23 cellular contexts compared by ENCODE assay signal in genomic region chr1:155813672-155814071, GRCh38. TPM values are rescaled to one million over a fixed set of nuclear protein-coding genes. Genes with fewer than 3 reads are reported as not detected.
DNase-seq lines count a peak whose midpoint lies in the region; ATAC-seq and TF ChIP-seq lines count a peak whose summit lies in the region.
"Had no signal": no experiment of that assay in that cellular context is flagged by ENCODE, and none has a peak within 500 bp of the region (broad histone marks: within the 10 kb centered on the region; RNA-seq: fewer than 3 reads in every experiment).

No MANE protein-coding gene starts in this region.

- H3K4me1 Mint-ChIP-seq in activated CD4-positive, alpha-beta T cell treated with anti-CD3 and anti-CD28 coated beads for 36 hours = peaks cover 4% of the 10 kb centered on the region
- H3K4me1 Mint-ChIP-seq in CD4-positive, CD25-positive, alpha-beta regulatory T cell = peaks cover 0 to 7% (median 6%) of the 10 kb centered on the region in 4 donors
- H3K4me1 Mint-ChIP-seq in neural crest cell = no peaks in the 10 kb centered on the region

- no peaks in the 10 kb centered on the region for H3K27me3 Mint-ChIP-seq in activated CD4-positive, alpha-beta T cell treated with anti-CD3 and anti-CD28 coated beads for 36 hours
- no peaks in the 10 kb centered on the region for H3K27me3 Mint-ChIP-seq in CD4-positive, CD25-positive, alpha-beta regulatory T cell
- no peaks in the 10 kb centered on the region for H3K27me3 Mint-ChIP-seq in neural crest cell (ENCODE audit: low read depth)

- H3K9me3 ChIP-seq in CD4-positive, CD25-positive, alpha-beta regulatory T cell (ENCODE audit: control insufficient read depth in 2 of 2, low read length in 2 of 2) = no peaks in the 10 kb centered on the region
- H3K9me3 ChIP-seq in SK-N-MC (ENCODE audit: low read depth, low read length) = no peaks in the 10 kb centered on the region
- H3K9me3 ChIP-seq: SJCRH30 had no signal

- H3K27ac ChIP-seq in CD4-positive, CD25-positive, alpha-beta regulatory T cell (ENCODE audit: insufficient read depth, low read length, poor library complexity, severe bottlenecking) = no peak overlapping the region
- H3K27ac ChIP-seq in SK-N-MC = peak overlapping the region; percentile 54; the same call in 1 of the 2 replicates
- H3K27ac ChIP-seq: 22Rv1, PC-9, SJCRH30 had no signal

- TF ChIP-seq CTCF in neural crest cell (conservative IDR thresholded peaks at IDR 0.05) = no peak

- H3K36me3 ChIP-seq in CD4-positive, CD25-positive, alpha-beta regulatory T cell (ENCODE audit: control insufficient read depth, insufficient read depth, low read length) = peaks cover 67% of the 10 kb centered on the region
- H3K36me3 ChIP-seq in SK-N-MC (ENCODE audit: insufficient read depth, low read length) = peaks cover 57% of the 10 kb centered on the region

- H3K4me3 Mint-ChIP-seq in activated CD4-positive, alpha-beta T cell treated with anti-CD3 and anti-CD28 coated beads for 36 hours = no peak overlapping the region
- no peak overlapping the region for H3K4me3 Mint-ChIP-seq in CD4-positive, CD25-positive, alpha-beta regulatory T cell
- no peak overlapping the region for H3K4me3 Mint-ChIP-seq in neural crest cell

- H3K4me1 ChIP-seq in CD4-positive, CD25-positive, alpha-beta regulatory T cell (ENCODE audit: control insufficient read depth, insufficient read depth, low read length, poor library complexity, severe bottlenecking) = no peaks in the 10 kb centered on the region

- DNase-seq in activated CD4-positive, alpha-beta T cell treated with anti-CD3 and anti-CD28 coated beads for 36 hours = no peak
- no peak for DNase-seq in activated CD4-positive, alpha-beta T cell treated with anti-CD3 and anti-CD28 coated beads for 1 hour
- no peak for DNase-seq in CD4-positive, CD25-positive, alpha-beta regulatory T cell
- DNase-seq in SK-N-MC (ENCODE audit: low read depth, low spot score) = no peak
- no peak for DNase-seq in neural crest cell (ENCODE audit: low read depth, low spot score)
- DNase-seq: C1 segment of cervical spinal cord, Calu3, DMS53, H7, IMR-90, Kasumi-1, MM.1S, NCI-H1092 treated with DMSO at 0.1 percent for 48 hours, NCI-H2081 treated with DMSO at 0.1 percent for 48 hours, NCI-H510A treated with DMSO at 0.1 percent for 48 hours, NCI-H82, PC-9, SJCRH30 had no signal

- peaks cover 33% of the 10 kb centered on the region for H3K36me3 Mint-ChIP-seq in activated CD4-positive, alpha-beta T cell treated with anti-CD3 and anti-CD28 coated beads for 36 hours (ENCODE audit: low read depth)
- peaks cover 28% of the 10 kb centered on the region for H3K36me3 Mint-ChIP-seq in CD4-positive, CD25-positive, alpha-beta regulatory T cell
- peaks cover 6% of the 10 kb centered on the region for H3K36me3 Mint-ChIP-seq in neural crest cell (ENCODE audit: low read depth)

- no peak overlapping the region for H3K4me3 ChIP-seq in CD4-positive, CD25-positive, alpha-beta regulatory T cell (ENCODE audit: low read depth, low read length)
- H3K4me3 ChIP-seq in SK-N-MC = no peak overlapping the region
- H3K4me3 ChIP-seq: PC-9, SJCRH30 had no signal

- intact Hi-C loops in activated CD4-positive, alpha-beta T cell treated with anti-CD3 and anti-CD28 coated beads for 36 hours (cut with DNase I, micrococcal nuclease) = no loop called here

- H3K9me3 Mint-ChIP-seq in activated CD4-positive, alpha-beta T cell treated with anti-CD3 and anti-CD28 coated beads for 36 hours (ENCODE audit: low read depth) = no peaks in the 10 kb centered on the region
- no peaks in the 10 kb centered on the region for H3K9me3 Mint-ChIP-seq in CD4-positive, CD25-positive, alpha-beta regulatory T cell
- H3K9me3 Mint-ChIP-seq in neural crest cell = no peaks in the 10 kb centered on the region

- no peak for ATAC-seq in activated CD4-positive, alpha-beta T cell treated with anti-CD3 and anti-CD28 coated beads for 36 hours
- no peak for ATAC-seq in CD4-positive, CD25-positive, alpha-beta regulatory T cell (ENCODE audit: low read depth in 2 of 2)
- ATAC-seq in HG02938 (IDR thresholded peaks at IDR 0.05; ENCODE audit: unreplicated experiment) = no peak
- no peak for ATAC-seq in GM18867 (IDR thresholded peaks at IDR 0.05; ENCODE audit: unreplicated experiment)
- ATAC-seq in GM18870 (IDR thresholded peaks at IDR 0.05; ENCODE audit: unreplicated experiment) = no peak

- no peak overlapping the region for H3K9ac ChIP-seq in SK-N-MC (ENCODE audit: insufficient read length)

- H3K27ac Mint-ChIP-seq in activated CD4-positive, alpha-beta T cell treated with anti-CD3 and anti-CD28 coated beads for 36 hours = peak overlapping the region; percentile 53
- H3K27ac Mint-ChIP-seq in CD4-positive, CD25-positive, alpha-beta regulatory T cell = peak overlapping the region; percentile 35 to 74 (median 71)
- peak overlapping the region; percentile 87 for H3K27ac Mint-ChIP-seq in neural crest cell (ENCODE audit: unreplicated experiment)

- POLR2A ChIA-PET in activated CD4-positive, alpha-beta T cell treated with anti-CD3 and anti-CD28 coated beads for 36 hours (lab: Charles Lee) = no interaction called here

- no peaks in the 10 kb centered on the region for H3K27me3 ChIP-seq in CD4-positive, CD25-positive, alpha-beta regulatory T cell (ENCODE audit: control insufficient read depth, insufficient read depth, low read length)
- H3K27me3 ChIP-seq: SJCRH30 had no signal

- CTCF ChIA-PET in activated CD4-positive, alpha-beta T cell treated with anti-CD3 and anti-CD28 coated beads for 36 hours (lab: Charles Lee) = interaction anchor here (1.1 kb wide), 1 partner anchor 87 kb away, joined by 3 read pairs; no protein-coding TSS in a partner anchor

RNA-seq across cellular contexts. Expression of gene GON4L, which starts 43.3 kb away (rescaled TPM):
- total RNA-seq in activated CD4-positive, alpha-beta T cell treated with anti-CD3 and anti-CD28 coated beads for 36 hours = 10 to 100 TPM; 44.2 to 48.8 TPM
- total RNA-seq in CD4-positive, CD25-positive, alpha-beta regulatory T cell = 105 TPM
- 10 to 100 TPM; 22.3 to 35.3 (median 26.3) TPM for polyA plus RNA-seq in CD4-positive, CD25-positive, alpha-beta regulatory T cell
- total RNA-seq in neural crest cell = 58.4 and 59.5 TPM in 2 replicates

RNA-seq across cellular contexts. Expression of gene SYT11, which starts 45.7 kb away (rescaled TPM):
- total RNA-seq in activated CD4-positive, alpha-beta T cell treated with anti-CD3 and anti-CD28 coated beads for 36 hours = 10 to 100 TPM; 14.3 to 14.8 TPM
- 29.7 TPM for total RNA-seq in CD4-positive, CD25-positive, alpha-beta regulatory T cell
- polyA plus RNA-seq in CD4-positive, CD25-positive, alpha-beta regulatory T cell = 10 to 100 TPM; 14.4 to 34.1 (median 18.7) TPM
- total RNA-seq in neural crest cell = 19.8 and 20.0 TPM in 2 replicates
- total RNA-seq: HT-29 had no signal
